ENCODE assay signal across 25 cellular contexts in genomic region chrX:131067216-131067615, GRCh38. TPM values are rescaled to one million over a fixed set of nuclear protein-coding genes. Genes with fewer than 3 reads are reported as not detected.
A peak's percentile ranks its signal among the peaks of the same experiment; 100 is the strongest.
DNase-seq lines count a peak whose midpoint lies in the region; ATAC-seq, FAIRE-seq and TF ChIP-seq lines count a peak whose summit lies in the region.
"Had no signal": no experiment of that assay in that cellular context is flagged by ENCODE, and none has a peak within 500 bp of the region (broad histone marks: within the 10 kb centered on the region; RNA-seq: fewer than 3 reads in every experiment).

No MANE protein-coding gene starts in this region.

- H3K27ac Mint-ChIP-seq in WTC11 = no peak overlapping the region
- H3K27ac Mint-ChIP-seq: CD4-positive, alpha-beta memory T cell had no signal

- H3K9me3 ChIP-seq in iPS-20b (ENCODE audit: insufficient read depth, low read depth, low read length) (no peaks in the 10 kb centered on the region), gastroesophageal sphincter (no peaks in the 10 kb centered on the region)

- WGBS in gastroesophageal sphincter (ENCODE audit: low coverage in 1 of 2), 2 donors = 2 to 27% methylated on average over 9 to 13 of the region's 19 CpGs

- CTCF ChIA-PET in WTC11 (lab: Charles Lee) = interaction anchor here (1.0 kb wide), 1 partner anchor 72 kb away, joined by 3 read pairs; no protein-coding TSS in a partner anchor

- no peak overlapping the region for H3K9ac ChIP-seq in iPS-20b (ENCODE audit: low read depth, low read length)
- H3K9ac ChIP-seq: BLaER1 had no signal

- H3K36me3 ChIP-seq in iPS-20b (ENCODE audit: insufficient read depth, low read depth, low read length) = no peaks in the 10 kb centered on the region
- no peaks in the 10 kb centered on the region for H3K36me3 ChIP-seq in gastroesophageal sphincter
- H3K36me3 ChIP-seq: BLaER1 had no signal

- TF ChIP-seq EP300 in gastroesophageal sphincter (IDR thresholded peaks at IDR 0.05) = no peak

- no peaks in the 10 kb centered on the region for H3K9me3 Mint-ChIP-seq in WTC11

- DNase-seq in NCI-H82 (lab: John Stamatoyannopoulos, UW) (peak; percentile 42), NCI-H82 treated with DMSO at 0.1 percent for 48 hours (lab: John Stamatoyannopoulos, UW; ENCODE audit: unreplicated experiment) (no peak), WTC11 (ENCODE audit: low spot score) (peak; percentile 31), GM19239 (ENCODE audit: insufficient read length, low spot score) (no peak)
- DNase-seq: CD4-positive, alpha-beta memory T cell; DMS153; KBM-7; NCI-H1105; NCI-H1694; NCI-H2081 treated with DMSO at 0.1 percent for 48 hours; NCI-H2227 treated with DMSO at 0.1 percent for 48 hours; NCI-H524 treated with DMSO at 0.1 percent for 48 hours; NK-92 treated with Interleukin-12 subunit alpha and Interleukin-12 subunit beta, amount 100 ng/mL, for 24 hours had no signal

- peaks cover 3% of the 10 kb centered on the region for H3K27me3 Mint-ChIP-seq in WTC11 (ENCODE audit: low read depth)

- H3K27me3 ChIP-seq in iPS-20b (ENCODE audit: insufficient read depth, low read length) (peaks cover 57% of the 10 kb centered on the region), gastroesophageal sphincter (peaks cover 45% of the 10 kb centered on the region)

- peak overlapping the region; percentile 72 for H3K4me3 ChIP-seq in iPS-20b (ENCODE audit: low read length)
- H3K4me3 ChIP-seq in gastroesophageal sphincter = no peak overlapping the region
- H3K4me3 ChIP-seq: BLaER1 had no signal

- H3K27ac ChIP-seq in iPS-20b (ENCODE audit: low read length) = no peak overlapping the region
- no peak overlapping the region for H3K27ac ChIP-seq in gastroesophageal sphincter
- H3K27ac ChIP-seq: BLaER1 had no signal

- peak; percentile 44 for ATAC-seq in WTC11
- ATAC-seq in gastroesophageal sphincter = no peak
- ATAC-seq in GM21367 (IDR thresholded peaks at IDR 0.05; ENCODE audit: unreplicated experiment) = no peak
- ATAC-seq in GM21737 (IDR thresholded peaks at IDR 0.05; ENCODE audit: unreplicated experiment) = no peak
- ATAC-seq: HCT116, HepG2, Right ventricle myocardium inferior had no signal

- FAIRE-seq in GM19239 (lab: Jason Lieb, UNC) = no peak
- FAIRE-seq: A204.1, HepG2, RCC 7860 had no signal

- POLR2A ChIA-PET in WTC11 (lab: Charles Lee) = no interaction called here

- no peak for TF ChIP-seq POLR2A in gastroesophageal sphincter (IDR thresholded peaks at IDR 0.05)

- TF ChIP-seq CTCF in WTC11 (IDR thresholded peaks at IDR 0.05) (no peak), gastroesophageal sphincter (IDR thresholded peaks at IDR 0.05) (no peak)

- no peaks in the 10 kb centered on the region for H3K36me3 Mint-ChIP-seq in WTC11
- H3K36me3 Mint-ChIP-seq: CD4-positive, alpha-beta memory T cell had no signal

- H3K4me3 Mint-ChIP-seq in WTC11 = no peak overlapping the region

- H3K4me1 ChIP-seq in iPS-20b (ENCODE audit: insufficient read depth, low read length) (no peaks in the 10 kb centered on the region; the same call in 1 of the 2 replicates), gastroesophageal sphincter (no peaks in the 10 kb centered on the region)
- H3K4me1 ChIP-seq: BLaER1 had no signal

- H3K4me1 Mint-ChIP-seq in WTC11 = peaks cover 25% of the 10 kb centered on the region
- H3K4me1 Mint-ChIP-seq: CD4-positive, alpha-beta memory T cell had no signal

TF ChIP-seq in WTC11, 78 proteins besides CTCF, POLR2A, EP300 and RAD21:
- TF ChIP-seq HMGA2 (CRISPR knock-in tag; IDR thresholded peaks at IDR 0.05) (no peak), USF2 (CRISPR knock-in tag; IDR thresholded peaks at IDR 0.05) (peak; percentile 55), ZNF423 (CRISPR knock-in tag; IDR thresholded peaks at IDR 0.05) (peak; percentile 10; the same call in 1 of the 2 replicates), GTF2I (CRISPR knock-in tag; conservative IDR thresholded peaks at IDR 0.05) (no peak)
- TF ChIP-seq, protein P1, sequence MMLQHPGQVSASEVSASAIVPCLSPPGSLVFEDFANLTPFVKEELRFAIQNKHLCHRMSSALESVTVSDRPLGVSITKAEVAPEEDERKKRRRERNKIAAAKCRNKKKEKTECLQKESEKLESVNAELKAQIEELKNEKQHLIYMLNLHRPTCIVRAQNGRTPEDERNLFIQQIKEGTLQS (CRISPR knock-in tag; conservative IDR thresholded peaks at IDR 0.05) = no peak

RNA-seq across cellular contexts. Expression of gene ARHGAP36, which starts 9.1 kb away (rescaled TPM):
- total RNA-seq in WTC11 (2021) = 0.09 to 0.52 TPM (median 0.21 TPM) in 3 replicates
- under 1 TPM in 1 of 4 donors, not detected in 3; 0.10 TPM for total RNA-seq in gastroesophageal sphincter
- total RNA-seq: CD4-positive, alpha-beta memory T cell; HepG2; OCI-LY7; Right ventricle myocardium inferior; SK-MEL-5 had no signal

Comparison
In these comparisons a context has a peak if more than half of its experiments do, and no peak if none do; other contexts are left out.
1. DNase-seq: peak in NCI-H82 (single experiment) and WTC11 (single experiment); none in NCI-H82 treated with DMSO at 0.1 percent for 48 hours (single experiment) and GM19239 (single experiment).